Comparison of ENCODE assay signal across 9 cellular contexts in genomic region chr11:128796275-128796674, GRCh38.
A peak's percentile ranks its signal among the peaks of the same experiment; 100 is the strongest.
DNase-seq lines count a peak whose midpoint lies in the region; ATAC-seq, FAIRE-seq and TF ChIP-seq lines count a peak whose summit lies in the region.
"Had no signal": no experiment of that assay in that cellular context is flagged by ENCODE, and none has a peak within 500 bp of the region (broad histone marks: within the 10 kb centered on the region; RNA-seq: fewer than 3 reads in every experiment).

No MANE protein-coding gene starts in this region.

- no peak overlapping the region for H3K4me3 ChIP-seq in fibroblast of pulmonary artery (replicated peaks; ENCODE audit: low read depth, low read length)

- TF ChIP-seq CTCF in fibroblast of pulmonary artery (IDR thresholded peaks at IDR 0.05; ENCODE audit: low read length, missing control alignments), result no peak

- DNase-seq in GM12892 (ENCODE audit: insufficient read length) (peak; percentile 33), fibroblast of pulmonary artery (ENCODE audit: low read depth) (peak; percentile 44), cerebellum (ENCODE audit: low spot score) (no peak), nucleus accumbens (lab: John Stamatoyannopoulos, UW) (no peak), amygdala (lab: John Stamatoyannopoulos, UW) (no peak)
- no peak for DNase-seq in effector CD8-positive, alpha-beta T cell (lab: John Stamatoyannopoulos, UW)
- DNase-seq: NCI-H2081 treated with DMSO at 0.1 percent for 48 hours had no signal

- peak; percentile 87 for FAIRE-seq in GM12892 (lab: Jason Lieb, UNC)

- TF ChIP-seq POLR2A in GM12892 (IDR thresholded peaks at IDR 0.05; ENCODE audit: low read depth, low read length), result no peak

- ATAC-seq in GM21367 (IDR thresholded peaks at IDR 0.05; ENCODE audit: unreplicated experiment), result peak; percentile 98
- ATAC-seq in HG03175 (IDR thresholded peaks at IDR 0.05; ENCODE audit: unreplicated experiment), result peak; percentile 97

Comparison
In these comparisons a context has a peak if more than half of its experiments do, and no peak if none do; other contexts are left out.
1. DNase-seq: peak in GM12892 (single experiment) and fibroblast of pulmonary artery (single experiment); none in cerebellum (single experiment), effector CD8-positive, alpha-beta T cell (single experiment), nucleus accumbens (0 of 56) and amygdala (0 of 56).